In genomic region chr1:194787001-194787400, GRCh38 we compare ENCODE assay signal across 32 cellular contexts.
"Had no signal": no experiment of that assay in that cellular context is flagged by ENCODE, and none has a peak within 500 bp of the region (broad histone marks: within the 10 kb centered on the region; RNA-seq: fewer than 3 reads in every experiment).

No MANE protein-coding gene starts in this region.

- H3K4me3 ChIP-seq: adrenal gland, body of pancreas, breast epithelium had no signal

- H3K27me3 ChIP-seq: adrenal gland, body of pancreas, brain microvascular endothelial cell, breast epithelium had no signal

- H3K36me3 ChIP-seq: adrenal gland, brain microvascular endothelial cell, breast epithelium had no signal

- ATAC-seq: activated CD8-positive, alpha-beta T cell treated with anti-CD3 and anti-CD28 coated beads for 36 hours; activated naive CD4-positive, alpha-beta T cell treated with anti-CD3 and anti-CD28 coated beads, Interleukin-2, amount 50 U/mL, for 72 hours; activated T-cell treated with anti-CD3 and anti-CD28 coated beads, Interleukin-2, amount 50 U/mL, for 4 hours; activated T-cell treated with anti-CD3 and anti-CD28 coated beads, Interleukin-2, amount 50 U/mL, for 72 hours; activated T-helper 17 cell treated with anti-CD3 and anti-CD28 coated beads, Interleukin-2, amount 50 U/mL, for 72 hours; body of pancreas had no signal

- DNase-seq: activated B cell treated with CpG ODN at 0.5 μM for 24 hours; activated CD4-positive, alpha-beta memory T cell treated with anti-CD3 and anti-CD28 coated beads for 36 hours; activated CD4-positive, alpha-beta T cell treated with anti-CD3 and anti-CD28 coated beads for 4 hours; activated CD4-positive, alpha-beta T cell treated with anti-CD3 and anti-CD28 coated beads, Interleukin-2, amount 10 ng/mL, durations not matched to agents 24 days and 14 days; activated CD4-positive, alpha-beta T cell treated with anti-CD3 and anti-CD28 coated beads, Interleukin-2, amount 50 U/mL, for 1 hour; activated CD4-positive, alpha-beta T cell treated with anti-CD3 and anti-CD28 coated beads, Interleukin-2, amount 50 U/mL, for 4 hours; activated CD4-positive, CD25-positive, alpha-beta regulatory T cell treated with anti-CD3 and anti-CD28 coated beads, Interleukin-2, amount 50 U/mL, for 72 hours; activated CD8-positive, alpha-beta memory T cell treated with anti-CD3 and anti-CD28 coated beads, Interleukin-2, amount 50 U/mL, for 4 hours; activated CD8-positive, alpha-beta T cell treated with anti-CD3 and anti-CD28 coated beads for 36 hours; activated effector memory CD4-positive, alpha-beta T cell treated with anti-CD3 and anti-CD28 coated beads, Interleukin-2, amount 50 U/mL, for 16 hours; activated gamma-delta T cell treated with Interleukin-2 at 50 U/mL for 16 hours; activated naive CD4-positive, alpha-beta T cell; activated naive CD4-positive, alpha-beta T cell treated with anti-CD3 and anti-CD28 coated beads for 36 hours; activated naive CD4-positive, alpha-beta T cell treated with anti-CD3 and anti-CD28 coated beads, Interleukin-2, amount 50 U/mL, for 16 hours; activated naive CD8-positive, alpha-beta T cell treated with anti-CD3 and anti-CD28 coated beads for 36 hours; activated T-cell treated with anti-CD3 and anti-CD28 coated beads for 4 hours; activated T-cell treated with anti-CD3 and anti-CD28 coated beads, Interleukin-2, amount 50 U/mL, for 1 hour; activated T-cell treated with anti-CD3 and anti-CD28 coated beads, Interleukin-2, amount 50 U/mL, for 4 hours; activated T-cell treated with anti-CD3 and anti-CD28 coated beads, Interleukin-2, amount 50 U/mL, for 72 hours; adrenal gland; amniotic stem cell; aorta; body of pancreas; brain microvascular endothelial cell; central memory CD4-positive, alpha-beta T cell; T-helper 2 cell; T-helper 9 cell had no signal

- H3K4me1 ChIP-seq: adrenal gland, body of pancreas, breast epithelium had no signal

- H3K27ac ChIP-seq: adrenal gland, body of pancreas, brain microvascular endothelial cell, breast epithelium, VCaP had no signal

- H3K9me3 ChIP-seq: adrenal gland, body of pancreas, breast epithelium had no signal

- FAIRE-seq: astrocyte had no signal
